ENCODE assay signal across 27 cellular contexts in the genomic region with DNA sequence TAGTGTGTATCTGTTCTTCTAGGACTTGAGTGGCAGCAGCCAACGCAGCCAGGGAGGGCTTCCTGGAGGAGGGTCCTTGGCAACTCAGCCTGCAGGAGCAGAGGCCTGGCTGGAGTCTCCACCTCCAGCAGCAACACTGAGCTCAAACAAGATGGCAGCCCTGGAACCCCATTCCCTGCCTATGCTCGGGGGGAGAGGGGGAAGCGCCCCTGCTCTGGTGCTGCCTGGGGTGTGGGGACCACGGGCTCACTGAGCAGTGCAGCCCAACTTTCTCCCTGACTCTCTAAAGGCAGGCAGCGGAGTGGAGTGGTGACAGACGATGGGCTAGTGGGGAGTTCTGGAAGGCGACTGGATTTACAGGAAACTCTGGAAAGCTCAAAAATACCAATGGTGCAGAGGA.
"Had no signal": no experiment of that assay in that cellular context is flagged by ENCODE, and none has a peak within 500 bp of the region (broad histone marks: within the 10 kb centered on the region; RNA-seq: fewer than 3 reads in every experiment).

No MANE protein-coding gene starts in this region.

- H3K4me3 ChIP-seq: body of pancreas, breast epithelium had no signal

- H3K4me1 ChIP-seq: body of pancreas, breast epithelium had no signal

- H3K27ac ChIP-seq: breast epithelium had no signal

- H3K36me3 ChIP-seq: breast epithelium had no signal

- ATAC-seq: activated CD4-positive, alpha-beta T cell treated with anti-CD3 and anti-CD28 coated beads for 36 hours; activated CD4-positive, CD25-positive, alpha-beta regulatory T cell treated with anti-CD3 and anti-CD28 coated beads, Interleukin-2, amount 50 U/mL, for 24 hours; activated CD8-positive, alpha-beta T cell treated with anti-CD3 and anti-CD28 coated beads, Interleukin-2, amount 10 ng/mL, durations not matched to agents 7 days and 5 days; body of pancreas; WTC11 had no signal

- DNase-seq: activated CD4-positive, alpha-beta T cell treated with anti-CD3 and anti-CD28 coated beads for 36 hours; activated CD4-positive, alpha-beta T cell treated with anti-CD3 and anti-CD28 coated beads, Interleukin-2, amount 10 ng/mL, durations not matched to agents 7 days and 5 days; activated CD4-positive, alpha-beta T cell treated with anti-CD3 and anti-CD28 coated beads, Interleukin-2, amount 50 U/mL, for 48 hours; activated CD8-positive, alpha-beta T cell treated with anti-CD3 and anti-CD28 coated beads, Interleukin-2, amount 10 ng/mL, durations not matched to agents 7 days and 5 days; activated gamma-delta T cell; activated naive CD4-positive, alpha-beta T cell treated with Interleukin-2 at 50 U/mL for 16 hours; activated naive CD8-positive, alpha-beta T cell treated with anti-CD3 and anti-CD28 coated beads, Interleukin-2, amount 10 ng/mL, durations not matched to agents 7 days and 5 days; activated T-cell treated with anti-CD3 and anti-CD28 coated beads, Interleukin-2, amount 50 U/mL, for 24 hours; amygdala; body of pancreas; Karpas-422; KBM-7; NCI-H1048; NCI-H1105 treated with DMSO at 0.1 percent for 48 hours; NCI-H1436; NCI-H1694; NCI-H2029; NCI-H2171; NCI-H510A; NCI-H526; NCI-H748 treated with DMSO at 0.1 percent for 48 hours; T1000 had no signal

- H3K9me3 ChIP-seq: body of pancreas, breast epithelium had no signal

- FAIRE-seq: astrocyte, TTC549 had no signal

- H3K27me3 ChIP-seq: body of pancreas, breast epithelium had no signal
